Comparison of ENCODE assay signal across 22 cellular contexts in genomic region chrX:135395064-135395463, GRCh38. TPM values are rescaled to one million over a fixed set of nuclear protein-coding genes. Genes with fewer than 3 reads are reported as not detected.
A peak's percentile ranks its signal among the peaks of the same experiment; 100 is the strongest.
DNase-seq lines count a peak whose midpoint lies in the region; ATAC-seq, FAIRE-seq and TF ChIP-seq lines count a peak whose summit lies in the region.
"Had no signal": no experiment of that assay in that cellular context is flagged by ENCODE, and none has a peak within 500 bp of the region (broad histone marks: within the 10 kb centered on the region; RNA-seq: fewer than 3 reads in every experiment).

No MANE protein-coding gene starts in this region.

- peak; percentile 25 for FAIRE-seq in D721Med (lab: Jason Lieb, UNC)
- FAIRE-seq: A549, GM12878, GM12892, GM18507, GM19239 had no signal

- H3K36me3 ChIP-seq in WERI-Rb-1: no peaks in the 10 kb centered on the region
- H3K36me3 ChIP-seq: BLaER1 treated with 17β-estradiol and CSF1 and Interleukin-3, amounts not matched to agents 10 nM and 100 nM had no signal

- H3K4me3 ChIP-seq in WERI-Rb-1 (ENCODE audit: low read depth, low read length): no peak overlapping the region
- H3K4me3 ChIP-seq: A549; BLaER1 treated with 17β-estradiol and CSF1 and Interleukin-3, amounts not matched to agents 10 nM and 100 nM; GM12878 had no signal

- H3K27ac ChIP-seq in WERI-Rb-1: no peak overlapping the region
- H3K27ac ChIP-seq: A549; BLaER1 treated with 17β-estradiol and CSF1 and Interleukin-3, amounts not matched to agents 10 nM and 100 nM had no signal

- no peaks in the 10 kb centered on the region for H3K9me3 ChIP-seq in WERI-Rb-1 (ENCODE audit: severe bottlenecking)
- H3K9me3 ChIP-seq: A549; BLaER1 treated with 17β-estradiol and CSF1 and Interleukin-3, amounts not matched to agents 10 nM and 100 nM; Caco-2 had no signal

- H3K27me3 ChIP-seq in WERI-Rb-1 (ENCODE audit: insufficient read depth, low read depth, severe bottlenecking): peaks cover 9% of the 10 kb centered on the region

- no peak for DNase-seq in D721Med (ENCODE audit: insufficient read length, low spot score)
- peak; percentile 91 for DNase-seq in NCI-H82 (lab: John Stamatoyannopoulos, UW)
- peak; percentile 30 for DNase-seq in WERI-Rb-1
- DNase-seq in mucosa of gallbladder (ENCODE audit: low spot score): no peak
- DNase-seq: AML-193; Caco-2; Calu3; CD4-positive, alpha-beta T cell; CD8-positive, alpha-beta T cell; DMS 273 treated with DMSO at 0.1 percent for 48 hours; DMS79; DND-41; EL; GDM1 had no signal

- no peak for ATAC-seq in GM18519 (IDR thresholded peaks at IDR 0.05; ENCODE audit: low FRiP score, unreplicated experiment)
- ATAC-seq: A549; CD8-positive, alpha-beta T cell; GM12878 had no signal

- TF ChIP-seq CTCF in D721Med (IDR thresholded peaks at IDR 0.05; ENCODE audit: insufficient read depth, missing control alignments) (no peak), WERI-Rb-1 (IDR thresholded peaks at IDR 0.05; ENCODE audit: low read depth, low read length) (no peak)

RNA-seq across cellular contexts. Expression of gene SMIM10L2A, which starts 26.7 kb away (rescaled TPM):
- total RNA-seq in mucosa of gallbladder: 1.9 TPM
- total RNA-seq: G401 had no signal

RNA-seq across cellular contexts. Expression of gene ZNF449, which starts 50.5 kb away (rescaled TPM):
- 4.7 TPM for total RNA-seq in mucosa of gallbladder

RNA-seq across cellular contexts. Expression of gene ZNF75D, which starts 51.2 kb away (rescaled TPM):
- total RNA-seq in mucosa of gallbladder: 8.8 TPM

Comparison
In these comparisons a context has a peak if more than half of its experiments do, and no peak if none do; other contexts are left out.
1. DNase-seq: peak in NCI-H82 (single experiment) and WERI-Rb-1 (single experiment); none in D721Med (single experiment) and mucosa of gallbladder (single experiment).